12 cellular contexts compared by ENCODE assay signal in genomic region chr16:27242398-27242797, GRCh38. TPM values are rescaled to one million over a fixed set of nuclear protein-coding genes. Genes with fewer than 3 reads are reported as not detected.
A peak's percentile ranks its signal among the peaks of the same experiment; 100 is the strongest.
DNase-seq lines count a peak whose midpoint lies in the region; ATAC-seq, FAIRE-seq and TF ChIP-seq lines count a peak whose summit lies in the region.
"Had no signal": no experiment of that assay in that cellular context is flagged by ENCODE, and none has a peak within 500 bp of the region (broad histone marks: within the 10 kb centered on the region; RNA-seq: fewer than 3 reads in every experiment).

No MANE protein-coding gene starts in this region.

- peak overlapping the region; percentile 73 for H3K9ac ChIP-seq in astrocyte (ENCODE audit: low read length)
- peak overlapping the region; percentile 39 to 53 for H3K9ac ChIP-seq in mucosa of rectum (ENCODE audit: low read depth in 1 of 2, low read length in 2 of 2)

- no peak for FAIRE-seq in astrocyte (lab: Jason Lieb, UNC)
- FAIRE-seq: islet of Langerhans had no signal

- H3K4me1 ChIP-seq in astrocyte (ENCODE audit: insufficient read depth, low read length), result peaks cover 53% of the 10 kb centered on the region
- H3K4me1 ChIP-seq in mucosa of rectum (ENCODE audit: control insufficient read depth in 2 of 2, insufficient read depth in 2 of 2, low read length in 2 of 2), result peaks cover 53 to 61% of the 10 kb centered on the region in 2 donors
- H3K4me1 ChIP-seq in thyroid gland, result peaks cover 27 to 65% of the 10 kb centered on the region in 2 donors

- no peaks in the 10 kb centered on the region for H3K27me3 Mint-ChIP-seq in activated T-cell treated with anti-CD3 and anti-CD28 coated beads, Interleukin-2, amount 50 U/mL, for 72 hours (ENCODE audit: low read depth)
- no peaks in the 10 kb centered on the region for H3K27me3 Mint-ChIP-seq in astrocyte (ENCODE audit: low read depth, unreplicated experiment)

- intact Hi-C loops in thyroid gland (cut with DNase I), result loop anchor here (5.0 kb wide), 1 partner anchor 85 kb away; no protein-coding TSS in a partner anchor

- TF ChIP-seq CTCF in astrocyte (IDR thresholded peaks at IDR 0.05; ENCODE audit: insufficient read depth, low read depth, low read length), result no peak
- no peak for TF ChIP-seq CTCF in thyroid gland (IDR thresholded peaks at IDR 0.05)

- H3K27me3 ChIP-seq in astrocyte (ENCODE audit: insufficient read depth, low read length), result no peaks in the 10 kb centered on the region
- H3K27me3 ChIP-seq in mucosa of rectum (ENCODE audit: control insufficient read depth in 2 of 2, insufficient read depth in 2 of 2, low read length in 2 of 2), result no peaks in the 10 kb centered on the region
- H3K27me3 ChIP-seq in thyroid gland, result no peaks in the 10 kb centered on the region
- H3K27me3 ChIP-seq: BE2C, cardiac muscle cell, SJSA1 had no signal

- H3K4me3 ChIP-seq in astrocyte (ENCODE audit: insufficient read depth, low read depth, low read length) (peak overlapping the region; percentile 25), mucosa of rectum (ENCODE audit: low read length in 2 of 2) (peak overlapping the region in 1 of 2 donors; percentile 51), thyroid gland (replicated peaks in 1 of 3) (no peak overlapping the region)
- H3K4me3 ChIP-seq: cardiac muscle cell had no signal

- ATAC-seq in activated T-cell treated with anti-CD3 and anti-CD28 coated beads, Interleukin-2, amount 50 U/mL, for 72 hours (replicated peaks in 1 of 2), result no peak

- H3K4me3 Mint-ChIP-seq in activated T-cell treated with anti-CD3 and anti-CD28 coated beads, Interleukin-2, amount 50 U/mL, for 72 hours, result peak overlapping the region; percentile 72 to 75
- no peak overlapping the region for H3K4me3 Mint-ChIP-seq in astrocyte (ENCODE audit: unreplicated experiment)

- H3K36me3 Mint-ChIP-seq in activated T-cell treated with anti-CD3 and anti-CD28 coated beads, Interleukin-2, amount 50 U/mL, for 72 hours (ENCODE audit: insufficient read depth in 2 of 2), result peaks cover 1 to 18% of the 10 kb centered on the region in 2 donors
- peaks cover 3% of the 10 kb centered on the region for H3K36me3 Mint-ChIP-seq in astrocyte (ENCODE audit: low read depth, unreplicated experiment)

- 79 to 87% methylated on average over 2 of the region's 2 CpGs for WGBS in thyroid gland, 2 donors

- peaks cover 16% of the 10 kb centered on the region for H3K79me2 ChIP-seq in astrocyte (ENCODE audit: insufficient read depth, low read length)

- no peaks in the 10 kb centered on the region for H3K9me3 ChIP-seq in astrocyte (ENCODE audit: insufficient read depth, low read depth, low read length)
- no peaks in the 10 kb centered on the region for H3K9me3 ChIP-seq in mucosa of rectum (ENCODE audit: control insufficient read depth in 2 of 2, low read length in 2 of 2)
- no peaks in the 10 kb centered on the region for H3K9me3 ChIP-seq in thyroid gland
- H3K9me3 ChIP-seq: BE2C, SJSA1 had no signal

- no peaks in the 10 kb centered on the region for H3K36me3 ChIP-seq in astrocyte (ENCODE audit: insufficient read depth, low read length)
- H3K36me3 ChIP-seq in mucosa of rectum (ENCODE audit: control insufficient read depth in 2 of 2, insufficient read depth in 2 of 2, low read length in 2 of 2), result no peaks in the 10 kb centered on the region
- H3K36me3 ChIP-seq in thyroid gland, result no peaks in the 10 kb centered on the region
- H3K36me3 ChIP-seq: BE2C, cardiac muscle cell had no signal

- no peaks in the 10 kb centered on the region for H3K9me3 Mint-ChIP-seq in activated T-cell treated with anti-CD3 and anti-CD28 coated beads, Interleukin-2, amount 50 U/mL, for 72 hours
- peaks cover 3% of the 10 kb centered on the region for H3K9me3 Mint-ChIP-seq in astrocyte (ENCODE audit: unreplicated experiment)

- no peak for TF ChIP-seq POLR2A in thyroid gland (IDR thresholded peaks at IDR 0.05)

- H3K27ac ChIP-seq in astrocyte (ENCODE audit: low read depth, low read length), result peak overlapping the region; percentile 82
- peak overlapping the region; percentile 73 to 83 for H3K27ac ChIP-seq in mucosa of rectum (ENCODE audit: low read depth in 2 of 2, low read length in 2 of 2)
- H3K27ac ChIP-seq in thyroid gland, result peak overlapping the region in 2 of 3 donors; percentile 49 to 53
- H3K27ac ChIP-seq: cardiac muscle cell, SJSA1 had no signal

- H3K4me2 ChIP-seq in astrocyte (ENCODE audit: low read length), result peak overlapping the region; percentile 77

- peaks cover 89% of the 10 kb centered on the region for H3K4me1 Mint-ChIP-seq in activated T-cell treated with anti-CD3 and anti-CD28 coated beads, Interleukin-2, amount 50 U/mL, for 72 hours (ENCODE audit: low read depth)
- H3K4me1 Mint-ChIP-seq in astrocyte (ENCODE audit: low read depth, unreplicated experiment), result peaks cover 40% of the 10 kb centered on the region

- DNase-seq in activated T-cell treated with anti-CD3 and anti-CD28 coated beads, Interleukin-2, amount 50 U/mL, for 72 hours, result no peak
- DNase-seq in activated T-cell treated with anti-CD3 and anti-CD28 coated beads for 4 hours (no peak), astrocyte (ENCODE audit: low read depth) (no peak), thyroid gland (no peak), NCI-H146 treated with DMSO at 0.1 percent for 48 hours (lab: John Stamatoyannopoulos, UW; ENCODE audit: unreplicated experiment) (no peak), EL (no peak), NCI-H446 treated with DMSO at 0.1 percent for 48 hours (lab: John Stamatoyannopoulos, UW) (no peak)
- DNase-seq: BE2C had no signal

- no peaks in the 10 kb centered on the region for H4K20me1 ChIP-seq in astrocyte (ENCODE audit: insufficient read depth, low read length)

- no peak overlapping the region for H2AFZ ChIP-seq in astrocyte (ENCODE audit: low read depth, low read length)

- H3K27ac Mint-ChIP-seq in activated T-cell treated with anti-CD3 and anti-CD28 coated beads, Interleukin-2, amount 50 U/mL, for 72 hours, result no peak overlapping the region
- H3K27ac Mint-ChIP-seq in astrocyte (ENCODE audit: unreplicated experiment), result peak overlapping the region; percentile 70

RNA-seq across cellular contexts. Expression of gene NSMCE1, which starts 26.2 kb away (rescaled TPM):
- total RNA-seq in activated T-cell treated with anti-CD3 and anti-CD28 coated beads, Interleukin-2, amount 50 U/mL, for 72 hours, result 100 to 1,000 TPM; 119 to 165 TPM
- total RNA-seq in astrocyte, result 12.1 and 13.9 TPM in 2 replicates
- 10 to 100 TPM; 40.5 to 52.6 (median 48.8) TPM for total RNA-seq in thyroid gland

RNA-seq across cellular contexts. Expression of gene KDM8, which starts 39.1 kb away (rescaled TPM):
- 10 to 100 TPM; 12.8 to 16.2 TPM for total RNA-seq in activated T-cell treated with anti-CD3 and anti-CD28 coated beads, Interleukin-2, amount 50 U/mL, for 72 hours
- total RNA-seq in astrocyte (3.4 and 4.3 TPM in 2 replicates), thyroid gland (10 to 100 TPM in 1 of 4 donors, 1 to 10 TPM in 3; 5.6 to 14.9 (median 9.6) TPM)
